Comparison of ENCODE assay signal across 26 cellular contexts in the genomic region with DNA sequence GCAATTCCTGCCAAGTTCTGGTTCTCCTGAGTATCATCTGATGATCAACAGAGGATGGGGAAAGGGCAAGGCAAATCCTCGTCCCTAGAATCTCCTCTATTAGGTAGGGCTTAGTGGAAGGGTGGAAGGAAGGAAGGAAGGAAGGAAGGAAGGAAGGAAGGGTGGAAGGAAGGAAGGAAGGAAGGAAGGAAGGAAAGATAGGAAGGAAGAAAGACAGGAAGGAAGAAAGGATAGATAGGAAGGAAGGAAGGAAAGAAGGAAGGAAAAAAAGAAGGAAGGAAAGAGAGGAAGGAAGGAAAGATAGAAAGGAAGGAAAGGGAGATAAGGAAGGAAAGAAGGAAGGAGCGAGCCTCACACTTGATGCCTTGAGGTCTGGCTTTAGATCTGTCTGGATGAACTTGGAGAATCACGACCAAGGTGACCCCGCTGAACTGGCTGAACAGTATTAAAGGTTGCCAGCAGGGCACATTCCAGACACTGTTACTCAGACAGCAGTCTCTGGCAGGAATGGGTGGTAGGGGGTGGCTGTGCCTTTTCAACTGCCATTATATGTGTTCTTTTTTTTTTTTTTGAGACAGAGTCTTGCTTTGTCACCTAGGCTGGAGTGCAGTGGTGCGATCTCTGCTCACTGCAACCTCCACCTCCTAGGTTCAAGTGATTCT. TPM values are rescaled to one million over a fixed set of nuclear protein-coding genes. Genes with fewer than 3 reads are reported as not detected.
DNase-seq lines count a peak whose midpoint lies in the region; ATAC-seq, FAIRE-seq and TF ChIP-seq lines count a peak whose summit lies in the region.
"Had no signal": no experiment of that assay in that cellular context is flagged by ENCODE, and none has a peak within 500 bp of the region (broad histone marks: within the 10 kb centered on the region; RNA-seq: fewer than 3 reads in every experiment).

No MANE protein-coding gene starts in this region.

- no peak for TF ChIP-seq CTCF in Calu3 (IDR thresholded peaks at IDR 0.05; ENCODE audit: unreplicated experiment)
- no peak for TF ChIP-seq CTCF in astrocyte (IDR thresholded peaks at IDR 0.05; ENCODE audit: insufficient read depth, low read depth, low read length)
- TF ChIP-seq CTCF in colonic mucosa (IDR thresholded peaks at IDR 0.05) = no peak

- DNase-seq in Calu3 = peak; percentile 25
- DNase-seq in astrocyte (ENCODE audit: low read depth) = no peak
- no peak for DNase-seq in naive B cell
- DNase-seq in colonic mucosa = no peak
- DNase-seq in left colon = no peak
- no peak for DNase-seq in SK-N-DZ (ENCODE audit: low spot score)
- DNase-seq: activated CD4-positive, alpha-beta T cell treated with anti-CD3 and anti-CD28 coated beads, Interleukin-2, amount 50 U/mL, for 1 hour; CD4-positive, CD25-positive, alpha-beta regulatory T cell; DMS 273 treated with DMSO at 0.1 percent for 48 hours; GDM1; heart left ventricle; Kasumi-1; left cardiac atrium; naive thymus-derived CD4-positive, alpha-beta T cell; NCI-H1048; NCI-H187; NCI-H524 treated with DMSO at 0.1 percent for 48 hours; T1000 had no signal

- H3K27ac Mint-ChIP-seq in Calu3 (ENCODE audit: unreplicated experiment) = no peak overlapping the region
- H3K27ac Mint-ChIP-seq in IgD-negative memory B cell = peak overlapping the region in 2 of 3 donors; percentile 88 to 93
- no peak overlapping the region for H3K27ac Mint-ChIP-seq in astrocyte (ENCODE audit: unreplicated experiment)
- peak overlapping the region in 5 of 6 donors; percentile 73 to 98 (median 93) for H3K27ac Mint-ChIP-seq in naive B cell

- H3K9me3 Mint-ChIP-seq in Calu3 (ENCODE audit: low read depth, unreplicated experiment) (no peaks in the 10 kb centered on the region), IgD-negative memory B cell (no peaks in the 10 kb centered on the region), astrocyte (ENCODE audit: unreplicated experiment) (peaks cover 3% of the 10 kb centered on the region), naive B cell (peaks cover 0 to 2% (median 0%) of the 10 kb centered on the region in 7 donors)
- H3K9me3 Mint-ChIP-seq: activated naive CD4-positive, alpha-beta T cell treated with anti-CD3 and anti-CD28 coated beads, Interleukin-2, amount 50 U/mL, for 72 hours; naive thymus-derived CD4-positive, alpha-beta T cell had no signal

- intact Hi-C loops in Calu3 (cut with micrococcal nuclease; ENCODE audit: unreplicated experiment) = no loop called here
- intact Hi-C loops in colonic mucosa (cut with DNase I) = no loop called here
- intact Hi-C loops in left colon (cut with DNase I, micrococcal nuclease) = no loop called here

- H3K36me3 Mint-ChIP-seq in Calu3 (ENCODE audit: insufficient read depth, unreplicated experiment) (peaks cover 16% of the 10 kb centered on the region), IgD-negative memory B cell (peaks cover 3% of the 10 kb centered on the region), astrocyte (ENCODE audit: low read depth, unreplicated experiment) (no peaks in the 10 kb centered on the region), naive B cell (peaks cover 0 to 6% of the 10 kb centered on the region in 2 donors)
- H3K36me3 Mint-ChIP-seq: activated naive CD4-positive, alpha-beta T cell treated with anti-CD3 and anti-CD28 coated beads, Interleukin-2, amount 50 U/mL, for 72 hours had no signal

- H3K27ac ChIP-seq in astrocyte (ENCODE audit: low read depth, low read length) (no peak overlapping the region), colonic mucosa (no peak overlapping the region)
- H3K27ac ChIP-seq: ascending aorta, epithelial cell of prostate, heart left ventricle, suprapubic skin had no signal

- H3K79me2 ChIP-seq in astrocyte (ENCODE audit: insufficient read depth, low read length) = no peaks in the 10 kb centered on the region

- no peaks in the 10 kb centered on the region for H4K20me1 ChIP-seq in astrocyte (ENCODE audit: insufficient read depth, low read length)

- peaks cover 12% of the 10 kb centered on the region for H3K4me1 ChIP-seq in astrocyte (ENCODE audit: insufficient read depth, low read length)
- no peaks in the 10 kb centered on the region for H3K4me1 ChIP-seq in colonic mucosa
- H3K4me1 ChIP-seq: ascending aorta, heart left ventricle, suprapubic skin had no signal

- H2AFZ ChIP-seq in astrocyte (ENCODE audit: low read depth, low read length) = no peak overlapping the region

- H3K4me1 Mint-ChIP-seq in Calu3 (ENCODE audit: low read depth, unreplicated experiment) (peaks cover 74% of the 10 kb centered on the region), IgD-negative memory B cell (peaks cover 14 to 27% (median 22%) of the 10 kb centered on the region in 3 donors), astrocyte (ENCODE audit: low read depth, unreplicated experiment) (peaks cover 11% of the 10 kb centered on the region), naive B cell (peaks cover 28 to 38% (median 33%) of the 10 kb centered on the region in 3 donors)
- H3K4me1 Mint-ChIP-seq: CD4-positive, CD25-positive, alpha-beta regulatory T cell had no signal

- no peaks in the 10 kb centered on the region for H3K9me3 ChIP-seq in astrocyte (ENCODE audit: insufficient read depth, low read depth, low read length)
- no peaks in the 10 kb centered on the region for H3K9me3 ChIP-seq in colonic mucosa
- H3K9me3 ChIP-seq: ascending aorta, heart left ventricle, suprapubic skin had no signal

- no TSS peak for BruUV-seq in Calu3 (replicated peaks; lab: Mats Ljungman, UMichigan)

- H3K36me3 ChIP-seq in astrocyte (ENCODE audit: insufficient read depth, low read length) = no peaks in the 10 kb centered on the region
- no peaks in the 10 kb centered on the region for H3K36me3 ChIP-seq in colonic mucosa
- H3K36me3 ChIP-seq: ascending aorta, heart left ventricle, suprapubic skin had no signal

- ATAC-seq in naive B cell (ENCODE audit: low read depth in 2 of 2) = no peak
- ATAC-seq in left colon = no peak
- ATAC-seq in GM18867 (IDR thresholded peaks at IDR 0.05; ENCODE audit: unreplicated experiment) = no peak
- ATAC-seq: activated naive CD4-positive, alpha-beta T cell treated with anti-CD3 and anti-CD28 coated beads, Interleukin-2, amount 50 U/mL, for 72 hours; left cardiac atrium; naive thymus-derived CD4-positive, alpha-beta T cell had no signal

- CTCF ChIA-PET in Calu3 (lab: Charles Lee) = no interaction called here

- peak; percentile 93 for FAIRE-seq in astrocyte (lab: Jason Lieb, UNC)
- FAIRE-seq: urothelium cell line had no signal

- H3K4me3 ChIP-seq in astrocyte (ENCODE audit: insufficient read depth, low read depth, low read length) = no peak overlapping the region
- no peak overlapping the region for H3K4me3 ChIP-seq in colonic mucosa
- H3K4me3 ChIP-seq: ascending aorta, heart left ventricle, smooth muscle cell, suprapubic skin had no signal

- no peaks in the 10 kb centered on the region for H3K27me3 Mint-ChIP-seq in Calu3 (ENCODE audit: unreplicated experiment)
- peaks cover 2% of the 10 kb centered on the region for H3K27me3 Mint-ChIP-seq in IgD-negative memory B cell
- H3K27me3 Mint-ChIP-seq in astrocyte (ENCODE audit: low read depth, unreplicated experiment) = no peaks in the 10 kb centered on the region
- peaks cover 0 to 6% (median 0%) of the 10 kb centered on the region in 3 donors for H3K27me3 Mint-ChIP-seq in naive B cell

- no peak overlapping the region for H3K4me3 Mint-ChIP-seq in Calu3 (ENCODE audit: low read depth, unreplicated experiment)
- no peak overlapping the region for H3K4me3 Mint-ChIP-seq in IgD-negative memory B cell
- H3K4me3 Mint-ChIP-seq in astrocyte (ENCODE audit: unreplicated experiment) = no peak overlapping the region
- H3K4me3 Mint-ChIP-seq in naive B cell = peak overlapping the region in 3 of 8 donors; percentile 2 to 65 (median 49)
- H3K4me3 Mint-ChIP-seq: CD4-positive, CD25-positive, alpha-beta regulatory T cell; naive thymus-derived CD4-positive, alpha-beta T cell had no signal

- no peak overlapping the region for H3K4me2 ChIP-seq in astrocyte (ENCODE audit: low read length)
- H3K4me2 ChIP-seq: smooth muscle cell had no signal

- H3K9ac ChIP-seq in astrocyte (ENCODE audit: low read length) = no peak overlapping the region
- H3K9ac ChIP-seq in colonic mucosa (ENCODE audit: low read depth in 2 of 2, low read length in 2 of 2) = no peak overlapping the region

- H3K27me3 ChIP-seq in astrocyte (ENCODE audit: insufficient read depth, low read length) (no peaks in the 10 kb centered on the region), colonic mucosa (peaks cover 4% of the 10 kb centered on the region)
- H3K27me3 ChIP-seq: ascending aorta, suprapubic skin had no signal

RNA-seq across cellular contexts. Expression of gene MAP7D2, which starts 57.1 kb away (rescaled TPM):
- 2.6 and 4.0 TPM in 2 replicates for total RNA-seq in Calu3 (2022)
- 0.23 TPM for polyA plus RNA-seq in IgD-negative memory B cell
- 1.2 and 1.3 TPM in 2 replicates for total RNA-seq in astrocyte
- polyA plus RNA-seq in naive B cell (ENCODE audit: low read depth in 6 of 6) = under 1 TPM in 2 of 6 donors, not detected in 4; 0.17 to 0.21 TPM
- 1 to 10 TPM; 2.1 to 2.4 TPM for total RNA-seq in colonic mucosa
- total RNA-seq in left colon = 1 to 10 TPM; 1.4 to 1.6 TPM
- polyA plus RNA-seq in SK-N-DZ (2014; cell fraction: cytosol; rRNA removed) = 0.28 and 0.61 TPM in 2 replicates
- polyA plus RNA-seq in SK-N-DZ (2014; cell fraction: nucleus; rRNA removed) = 0.76 and 1.5 TPM in 2 replicates
- total RNA-seq: ascending aorta had no signal
- polyA plus RNA-seq: smooth muscle cell had no signal

Comparison
In these comparisons a context has a peak if more than half of its experiments do, and no peak if none do; other contexts are left out.
1. H3K27ac Mint-ChIP-seq: peak in IgD-negative memory B cell (2 of 3) and naive B cell (5 of 6); none in Calu3 (single experiment) and astrocyte (single experiment).